In the genomic region with DNA sequence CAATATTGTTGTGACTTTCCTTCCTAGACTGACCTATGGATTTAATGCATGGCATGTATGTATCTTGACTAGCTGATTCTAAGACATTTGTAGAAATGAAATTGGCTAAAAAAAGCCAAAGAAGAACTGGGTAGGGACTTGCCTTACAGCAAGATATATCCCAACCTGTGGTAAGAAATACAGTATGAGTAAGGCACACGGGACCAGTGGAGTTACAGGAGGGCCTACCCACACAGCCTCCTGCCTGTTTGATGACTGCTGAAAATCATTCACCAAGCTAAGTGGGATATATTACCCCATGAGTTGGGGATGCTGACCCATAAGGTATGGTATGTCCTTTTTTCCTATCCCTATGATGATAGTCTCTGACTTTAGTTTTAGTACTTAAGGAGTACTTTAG, we compare ENCODE assay signal across 18 cellular contexts.
DNase-seq lines count a peak whose midpoint lies in the region; ATAC-seq and TF ChIP-seq lines count a peak whose summit lies in the region.
"Had no signal": no experiment of that assay in that cellular context is flagged by ENCODE, and none has a peak within 500 bp of the region (broad histone marks: within the 10 kb centered on the region; RNA-seq: fewer than 3 reads in every experiment).

No MANE protein-coding gene starts in this region.

- no peaks in the 10 kb centered on the region for H3K79me2 ChIP-seq in mammary epithelial cell (ENCODE audit: insufficient read depth, low read length)

- intact Hi-C loops in activated CD4-positive, alpha-beta T cell treated with anti-CD3 and anti-CD28 coated beads for 36 hours (cut with DNase I, micrococcal nuclease): loop anchor here in 1 of 2 experiments (1.0 to 2.0 kb wide), 3 partner anchors 11 to 23 kb away; no protein-coding TSS in a partner anchor
- intact Hi-C loops in mammary epithelial cell (cut with micrococcal nuclease): loop anchor here (1.0 to 5.0 kb wide), 2 partner anchors 69 to 87 kb away; no protein-coding TSS in a partner anchor
- intact Hi-C loops in MCF 10A (cut with micrococcal nuclease): no loop called here
- intact Hi-C loops in psoas muscle (cut with DNase I): no loop called here

- 90% methylated on average over 1 of the region's 1 CpG for WGBS in mammary epithelial cell (ENCODE audit: low coverage, missing lambda C conversion rate)
- 92 to 100% (median 98%) methylated on average over 1 of the region's 1 CpG for WGBS in psoas muscle, 3 donors

- no peaks in the 10 kb centered on the region for H3K27me3 Mint-ChIP-seq in activated CD4-positive, alpha-beta T cell treated with anti-CD3 and anti-CD28 coated beads for 36 hours
- H3K27me3 Mint-ChIP-seq in MCF 10A (ENCODE audit: insufficient read depth, unreplicated experiment): no peaks in the 10 kb centered on the region

- H3K4me3 Mint-ChIP-seq in activated CD4-positive, alpha-beta T cell treated with anti-CD3 and anti-CD28 coated beads for 36 hours: no peak overlapping the region
- H3K4me3 Mint-ChIP-seq in MCF 10A (ENCODE audit: unreplicated experiment): no peak overlapping the region
- H3K4me3 Mint-ChIP-seq: GM23338 had no signal

- H3K27ac ChIP-seq in mammary epithelial cell (ENCODE audit: insufficient read depth, low read depth, low read length) (peak overlapping the region; percentile 45), psoas muscle (peak overlapping the region; percentile 2)
- H3K27ac ChIP-seq: BLaER1 treated with 17β-estradiol and CSF1 and Interleukin-3, amounts not matched to agents 10 nM and 100 nM; KMS-11 had no signal

- peak; percentile 66 for ATAC-seq in activated CD4-positive, alpha-beta T cell treated with anti-CD3 and anti-CD28 coated beads for 36 hours
- ATAC-seq in psoas muscle (peak in 3 of 4 donors; percentile 35 to 41 (median 36)), HG02938 (IDR thresholded peaks at IDR 0.05; ENCODE audit: unreplicated experiment) (no peak)
- ATAC-seq: GM23338, Right ventricle myocardium inferior had no signal

- H3K36me3 ChIP-seq in mammary epithelial cell (ENCODE audit: insufficient read depth, low read length) (no peaks in the 10 kb centered on the region), psoas muscle (ENCODE audit: insufficient read depth in 1 of 2, low read depth in 1 of 2) (peaks cover 2 to 25% of the 10 kb centered on the region in 2 donors)
- H3K36me3 ChIP-seq: MG63 had no signal

- peaks cover 10% of the 10 kb centered on the region for H3K4me1 ChIP-seq in mammary epithelial cell (ENCODE audit: insufficient read depth, low read length)
- H3K4me1 ChIP-seq in psoas muscle: peaks cover 17% of the 10 kb centered on the region

- POLR2A ChIA-PET in activated CD4-positive, alpha-beta T cell treated with anti-CD3 and anti-CD28 coated beads for 36 hours (lab: Charles Lee): interaction anchor here (0.5 to 1.0 kb wide), 2 partner anchors 9 to 73 kb away, joined by 3 read pairs; no protein-coding TSS in a partner anchor
- POLR2A ChIA-PET in MCF 10A (lab: Yijun Ruan, JAX): interaction anchor here (0.7 kb wide), 1 partner anchor 9 kb away, joined by 3 read pairs; no protein-coding TSS in a partner anchor

- no peaks in the 10 kb centered on the region for H3K9me3 ChIP-seq in mammary epithelial cell (replicated peaks; ENCODE audit: insufficient read depth, low read length)
- no peaks in the 10 kb centered on the region for H3K9me3 ChIP-seq in psoas muscle
- H3K9me3 ChIP-seq: BLaER1 treated with 17β-estradiol and CSF1 and Interleukin-3, amounts not matched to agents 10 nM and 100 nM; MG63 had no signal

- no peaks in the 10 kb centered on the region for H4K20me1 ChIP-seq in mammary epithelial cell (ENCODE audit: insufficient read depth, low read length)
- H4K20me1 ChIP-seq: BLaER1 treated with 17β-estradiol and CSF1 and Interleukin-3, amounts not matched to agents 10 nM and 100 nM had no signal

- H3K4me2 ChIP-seq in mammary epithelial cell (ENCODE audit: insufficient read depth, low read depth, low read length): no peak overlapping the region
- H3K4me2 ChIP-seq: GM23338, KMS-11 had no signal

- CTCF ChIA-PET in activated CD4-positive, alpha-beta T cell treated with anti-CD3 and anti-CD28 coated beads for 36 hours (lab: Charles Lee): no interaction called here
- CTCF ChIA-PET in mammary epithelial cell (lab: Charles Lee; ENCODE audit: low non-redundant PET) (no interaction called here), MCF 10A (lab: Yijun Ruan, JAX) (interaction anchor here (0.6 kb wide), 1 partner anchor 397 kb away, joined by 3 read pairs; no protein-coding TSS in a partner anchor)

- H3K4me3 ChIP-seq in mammary epithelial cell (replicated peaks in 1 of 3; ENCODE audit: insufficient read depth in 1 of 3, low read depth in 2 of 3, low read length in 3 of 3) (no peak overlapping the region), psoas muscle (no peak overlapping the region)
- H3K4me3 ChIP-seq: BLaER1 treated with 17β-estradiol and CSF1 and Interleukin-3, amounts not matched to agents 10 nM and 100 nM; GM23338; MG63 had no signal

- H3K9me3 Mint-ChIP-seq in activated CD4-positive, alpha-beta T cell treated with anti-CD3 and anti-CD28 coated beads for 36 hours (ENCODE audit: low read depth): no peaks in the 10 kb centered on the region
- no peaks in the 10 kb centered on the region for H3K9me3 Mint-ChIP-seq in MCF 10A (ENCODE audit: unreplicated experiment)
- H3K9me3 Mint-ChIP-seq: GM23338 had no signal

- DNase-seq in activated CD4-positive, alpha-beta T cell treated with anti-CD3 and anti-CD28 coated beads for 36 hours: no peak
- no peak for DNase-seq in activated CD4-positive, alpha-beta T cell treated with anti-CD3 and anti-CD28 coated beads, Interleukin-2, amount 50 U/mL, for 1 hour
- DNase-seq in mammary epithelial cell (peak; percentile 23), MCF 10A (ENCODE audit: unreplicated experiment) (no peak), psoas muscle (no peak), H4 (ENCODE audit: low spot score) (no peak), RKO (ENCODE audit: low spot score) (no peak)
- DNase-seq: 8988T, DMS 273 treated with DMSO at 0.1 percent for 48 hours, MG63, NCI-H1105 treated with DMSO at 0.1 percent for 48 hours, NCI-H187, NCI-H69 had no signal

- BruUV-seq in mammary epithelial cell (replicated peaks; lab: Mats Ljungman, UMichigan): no TSS peak
- no TSS peak for BruUV-seq in MCF 10A (replicated peaks; lab: Mats Ljungman, UMichigan)

- no peak overlapping the region for H2AFZ ChIP-seq in mammary epithelial cell (ENCODE audit: low read depth, low read length)
- H2AFZ ChIP-seq: GM23338 had no signal

- H3K36me3 Mint-ChIP-seq in activated CD4-positive, alpha-beta T cell treated with anti-CD3 and anti-CD28 coated beads for 36 hours (ENCODE audit: low read depth): peaks cover 31% of the 10 kb centered on the region
- H3K36me3 Mint-ChIP-seq in MCF 10A (ENCODE audit: insufficient read depth, unreplicated experiment): peaks cover 7% of the 10 kb centered on the region

- H3K27ac Mint-ChIP-seq in activated CD4-positive, alpha-beta T cell treated with anti-CD3 and anti-CD28 coated beads for 36 hours: peak overlapping the region; percentile 28
- H3K27ac Mint-ChIP-seq in MCF 10A (ENCODE audit: low read depth, unreplicated experiment): no peak overlapping the region
- H3K27ac Mint-ChIP-seq: GM23338 had no signal

- dilution Hi-C loops in mammary epithelial cell (cut with HindIII; ENCODE audit: low sequenced_read_pairs): no loop called here

- H3K27me3 ChIP-seq in mammary epithelial cell (ENCODE audit: insufficient read depth, low read length) (no peaks in the 10 kb centered on the region), psoas muscle (ENCODE audit: insufficient read depth in 3 of 3, low read length in 2 of 3) (no peaks in the 10 kb centered on the region)
- H3K27me3 ChIP-seq: BLaER1 treated with 17β-estradiol and CSF1 and Interleukin-3, amounts not matched to agents 10 nM and 100 nM; MG63 had no signal

- no peak overlapping the region for H3K9ac ChIP-seq in mammary epithelial cell (ENCODE audit: insufficient read depth, low read length)
- H3K9ac ChIP-seq: BLaER1 treated with 17β-estradiol and CSF1 and Interleukin-3, amounts not matched to agents 10 nM and 100 nM; KMS-11 had no signal

- peaks cover 42% of the 10 kb centered on the region for H3K4me1 Mint-ChIP-seq in activated CD4-positive, alpha-beta T cell treated with anti-CD3 and anti-CD28 coated beads for 36 hours
- H3K4me1 Mint-ChIP-seq in MCF 10A (ENCODE audit: insufficient read depth, unreplicated experiment): peaks cover 9% of the 10 kb centered on the region

- in situ Hi-C loops in mammary epithelial cell (cut with MboI; ENCODE audit: low sequenced_read_pairs in 2 of 2): no loop called here

- TF ChIP-seq CTCF in mammary epithelial cell (conservative IDR thresholded peaks at IDR 0.05 in 1 of 2, IDR thresholded peaks at IDR 0.05 in 1 of 2; ENCODE audit: extremely low read depth in 1 of 2, insufficient read depth in 1 of 2, low read depth in 1 of 2, low read length in 2 of 2) (no peak), MCF 10A (IDR thresholded peaks at IDR 0.05; ENCODE audit: unreplicated experiment) (no peak), psoas muscle (IDR thresholded peaks at IDR 0.05) (no peak)
